In the genomic region with DNA sequence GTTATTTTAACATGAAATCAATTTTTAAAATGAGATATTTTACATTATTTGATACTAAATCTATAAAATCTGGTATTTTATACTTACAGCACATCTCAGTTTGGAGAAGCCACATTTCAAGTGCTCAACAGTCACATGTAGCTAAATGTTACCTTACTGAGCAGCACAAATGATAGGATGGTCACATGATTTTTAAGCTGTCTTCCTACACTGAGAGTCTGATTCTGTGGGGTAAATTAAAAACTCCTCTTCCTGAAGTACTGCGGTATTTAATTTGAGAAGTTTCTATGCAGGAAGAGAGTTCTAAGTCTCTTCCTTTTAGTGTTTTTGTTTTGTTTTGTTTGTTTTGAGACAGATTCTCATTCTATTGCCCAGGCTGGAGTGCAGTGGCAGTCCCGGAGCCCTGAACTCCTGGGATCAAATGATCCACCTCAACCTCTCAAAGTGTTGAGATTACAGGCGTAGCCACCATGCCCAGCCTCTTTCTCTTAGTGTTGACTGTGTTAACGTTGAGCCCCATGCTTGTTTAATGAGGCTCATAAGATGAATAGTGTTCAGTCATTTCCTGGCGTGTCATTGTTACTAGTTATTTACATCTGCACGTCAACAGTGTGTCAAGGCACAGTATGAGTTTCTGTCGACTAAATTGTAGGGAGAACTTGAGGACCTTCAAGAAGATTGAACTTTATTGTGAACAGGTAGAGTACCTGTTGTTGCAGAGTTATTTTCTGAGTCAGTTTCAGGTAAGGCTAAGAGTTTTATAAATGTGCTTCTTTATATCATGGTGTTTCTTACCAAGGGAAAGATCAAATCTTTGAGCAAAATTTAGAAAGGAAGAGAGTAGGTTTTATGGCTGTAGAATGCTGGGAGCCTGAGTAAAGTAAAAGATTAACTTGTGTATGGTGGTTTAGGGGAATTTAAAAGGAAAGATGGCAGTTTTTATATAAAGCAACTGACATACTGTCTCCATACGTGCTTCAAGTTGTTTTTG, we compare ENCODE assay signal across 8 cellular contexts. TPM values are rescaled to one million over a fixed set of nuclear protein-coding genes. Genes with fewer than 3 reads are reported as not detected.
A peak's percentile ranks its signal among the peaks of the same experiment; 100 is the strongest.
DNase-seq lines count a peak whose midpoint lies in the region; ATAC-seq, FAIRE-seq and TF ChIP-seq lines count a peak whose summit lies in the region.

No MANE protein-coding gene starts in this region.

- no peak for ATAC-seq in GM18505 (IDR thresholded peaks at IDR 0.05; ENCODE audit: unreplicated experiment)

- TF ChIP-seq CTCF in OCI-LY7 (conservative IDR thresholded peaks at IDR 0.05; ENCODE audit: low read length) (no peak), progenitor cell of endocrine pancreas (IDR thresholded peaks at IDR 0.05; ENCODE audit: unreplicated experiment) (no peak)

- H3K36me3 ChIP-seq in OCI-LY7 (ENCODE audit: insufficient read depth, low read length): peaks cover 4% of the 10 kb centered on the region; the same call in 1 of the 2 replicates

- H3K27ac ChIP-seq in OCI-LY7 (ENCODE audit: low read depth, low read length, poor library complexity, severe bottlenecking): peak overlapping the region; percentile 44

- peaks cover 23% of the 10 kb centered on the region for H3K4me1 Mint-ChIP-seq in progenitor cell of endocrine pancreas (ENCODE audit: low read depth)

- peaks cover 90% of the 10 kb centered on the region for H3K79me2 ChIP-seq in OCI-LY7 (ENCODE audit: insufficient read depth, low read depth, low read length)

- no peaks in the 10 kb centered on the region for H3K27me3 Mint-ChIP-seq in progenitor cell of endocrine pancreas

- H3K36me3 Mint-ChIP-seq in progenitor cell of endocrine pancreas (ENCODE audit: insufficient read depth): no peaks in the 10 kb centered on the region

- H4K20me1 ChIP-seq in OCI-LY7 (ENCODE audit: insufficient read depth, low read length): no peaks in the 10 kb centered on the region

- H3K4me2 ChIP-seq in OCI-LY7 (ENCODE audit: low read length): peak overlapping the region; percentile 65

- DNase-seq in GM18507 (ENCODE audit: extremely low spot score, insufficient read length, low read depth): no peak
- DNase-seq in OCI-LY7 (ENCODE audit: low spot score): no peak
- DNase-seq in central memory CD4-positive, alpha-beta T cell: peak; percentile 65
- DNase-seq in progenitor cell of endocrine pancreas (ENCODE audit: low spot score, unreplicated experiment): no peak
- DNase-seq in AG08396 (ENCODE audit: low spot score): no peak
- no peak for DNase-seq in NCI-H446 (lab: John Stamatoyannopoulos, UW)
- DNase-seq in ecto neural progenitor cell (ENCODE audit: low spot score): no peak

- no peaks in the 10 kb centered on the region for H3K9me2 ChIP-seq in OCI-LY7 (ENCODE audit: insufficient read depth, low read length)

- POLR2A ChIA-PET in OCI-LY7 (lab: Charles Lee): interaction anchor here (0.5 to 2.3 kb wide), 4 partner anchors 9 to 154 kb away, joined by 3 to 9 read pairs (median 3); no protein-coding TSS in a partner anchor

- no peaks in the 10 kb centered on the region; the same call in 1 of the 2 replicates for H3K9me3 ChIP-seq in OCI-LY7 (ENCODE audit: low read length)

- FAIRE-seq in GM18507 (lab: Jason Lieb, UNC): peak; percentile 9

- peaks cover 68% of the 10 kb centered on the region for H3K4me1 ChIP-seq in OCI-LY7 (ENCODE audit: insufficient read depth, low read length, poor library complexity, severe bottlenecking)

- no TSS peak for BruUV-seq in OCI-LY7 (replicated peaks; lab: Mats Ljungman, UMichigan)

- H2AFZ ChIP-seq in OCI-LY7 (ENCODE audit: low read length): no peak overlapping the region

- peak overlapping the region; percentile 60 for H3K27ac Mint-ChIP-seq in progenitor cell of endocrine pancreas

- H3K4me3 Mint-ChIP-seq in progenitor cell of endocrine pancreas (ENCODE audit: low read depth): peak overlapping the region; percentile 28

- intact Hi-C loops in OCI-LY7 (cut with micrococcal nuclease; ENCODE audit: unreplicated experiment): loop anchor here (2.0 to 10.0 kb wide), 4 partner anchors 73 to 645 kb away; no protein-coding TSS in a partner anchor

- peak overlapping the region; percentile 40 for H3K4me3 ChIP-seq in OCI-LY7 (ENCODE audit: low read depth, low read length, poor library complexity, severe bottlenecking)

- no peaks in the 10 kb centered on the region for H3K9me3 Mint-ChIP-seq in progenitor cell of endocrine pancreas (ENCODE audit: low read depth)

- CTCF ChIA-PET in OCI-LY7 (lab: Charles Lee; ENCODE audit: unreplicated experiment): interaction anchor here (0.6 kb wide), 1 partner anchor 63 kb away, joined by 3 read pairs; no protein-coding TSS in a partner anchor

- TF ChIP-seq POLR2A in GM18505 (IDR thresholded peaks at IDR 0.05; ENCODE audit: borderline replicate concordance, extremely low read depth, insufficient read depth, insufficient read length): no peak

RNA-seq across cellular contexts. Expression of a gene that starts 3.3 kb away (rescaled TPM):
- total RNA-seq in OCI-LY7 (2014; rRNA removed; shearing (Covaris generic)): 14.6 and 17.1 TPM in 2 replicates
- total RNA-seq in OCI-LY7 (2022): 25.1 and 27.2 TPM in 2 replicates
- 25.4 and 28.3 TPM in 2 replicates for total RNA-seq in progenitor cell of endocrine pancreas

RNA-seq across cellular contexts. Expression of a gene that starts 3.5 kb away (rescaled TPM):
- total RNA-seq in OCI-LY7 (2014; rRNA removed; shearing (Covaris generic)): 10.7 and 15.0 TPM in 2 replicates
- total RNA-seq in OCI-LY7 (2022): 13.2 and 17.5 TPM in 2 replicates
- total RNA-seq in progenitor cell of endocrine pancreas: 11.6 and 12.4 TPM in 2 replicates
